ENCODE assay signal across 13 cellular contexts in the genomic region with DNA sequence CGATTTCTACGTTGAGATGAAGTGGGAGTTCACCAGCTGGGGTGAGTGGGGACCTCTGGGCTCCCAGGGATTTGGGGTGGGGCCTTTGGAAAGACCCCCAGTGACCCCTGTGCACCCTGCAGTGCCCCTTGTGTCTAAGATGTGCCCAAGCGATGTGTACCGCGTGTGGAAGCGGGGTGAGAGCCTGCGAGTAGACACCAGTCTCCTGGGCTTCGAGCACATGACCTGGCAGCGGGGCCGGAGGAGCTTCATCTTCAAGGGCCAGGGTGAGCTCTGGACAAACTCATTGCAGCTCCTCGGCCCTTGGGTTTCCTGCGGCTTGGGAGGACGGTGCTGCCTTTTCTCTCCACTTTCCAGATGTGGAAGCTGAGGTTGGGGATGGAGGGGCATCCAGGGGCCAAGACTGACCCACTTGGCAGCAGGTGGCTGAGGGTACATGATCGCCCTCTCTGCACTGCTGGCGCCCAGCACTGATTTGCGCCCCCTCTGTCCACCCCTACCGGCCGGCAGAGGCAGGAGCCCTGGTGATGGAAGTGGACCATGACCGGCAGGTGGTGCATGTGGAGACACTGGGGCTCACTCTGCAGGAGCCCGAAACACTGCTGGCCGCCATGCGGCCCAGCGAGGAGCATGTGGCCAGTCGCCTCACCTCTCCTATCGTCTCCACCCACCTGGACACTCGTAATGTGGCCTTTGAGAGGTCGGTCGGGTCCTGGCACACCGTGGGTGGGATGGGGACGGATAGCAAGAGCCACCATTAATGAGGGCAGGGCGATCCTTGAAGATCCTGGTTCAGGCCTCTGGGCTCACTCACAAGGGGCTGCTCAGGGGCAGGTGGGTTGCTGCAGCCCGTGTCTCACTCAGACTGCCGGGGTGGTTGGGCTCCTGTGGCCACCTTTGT. TPM values are rescaled to one million over a fixed set of nuclear protein-coding genes. Genes with fewer than 3 reads are reported as not detected.
DNase-seq lines count a peak whose midpoint lies in the region; ATAC-seq and TF ChIP-seq lines count a peak whose summit lies in the region.
"Had no signal": no experiment of that assay in that cellular context is flagged by ENCODE, and none has a peak within 500 bp of the region (broad histone marks: within the 10 kb centered on the region; RNA-seq: fewer than 3 reads in every experiment).

No MANE protein-coding gene starts in this region.

- peaks cover 47% of the 10 kb centered on the region for H3K36me3 ChIP-seq in adipocyte (ENCODE audit: control insufficient read depth, insufficient read depth, low read length, severe bottlenecking)
- peaks cover 63% of the 10 kb centered on the region for H3K36me3 ChIP-seq in lower lobe of right lung

- TF ChIP-seq CTCF in lower lobe of right lung (IDR thresholded peaks at IDR 0.05) (no peak), type B pancreatic cell (conservative IDR thresholded peaks at IDR 0.05) (no peak)

- H3K9me3 ChIP-seq in adipocyte (ENCODE audit: control insufficient read depth, low read length) = peaks cover 7% of the 10 kb centered on the region
- peaks cover 12% of the 10 kb centered on the region for H3K9me3 ChIP-seq in lower lobe of right lung

- H3K4me1 Mint-ChIP-seq in activated T-cell treated with anti-CD3 and anti-CD28 coated beads, Interleukin-2, amount 50 U/mL, for 24 hours (ENCODE audit: low read depth) = peaks cover 60% of the 10 kb centered on the region
- H3K4me1 Mint-ChIP-seq in activated T-cell treated with anti-CD3 and anti-CD28 coated beads, Interleukin-2, amount 50 U/mL, for 4 hours (ENCODE audit: low read depth) = peaks cover 54% of the 10 kb centered on the region
- H3K4me1 Mint-ChIP-seq in type B pancreatic cell (ENCODE audit: unreplicated experiment) = peaks cover 19% of the 10 kb centered on the region

- H3K4me1 ChIP-seq in adipocyte (ENCODE audit: control insufficient read depth, insufficient read depth, low read length) (peaks cover 35% of the 10 kb centered on the region), lower lobe of right lung (peaks cover 39% of the 10 kb centered on the region)

- H3K4me3 ChIP-seq in adipocyte (ENCODE audit: low read length) = no peak overlapping the region
- H3K4me3 ChIP-seq in lower lobe of right lung = no peak overlapping the region
- H3K4me3 ChIP-seq: A549 had no signal

- peak overlapping the region; percentile 20 for H3K9ac ChIP-seq in adipocyte (ENCODE audit: low read length)

- H3K27me3 ChIP-seq in adipocyte (replicated peaks; ENCODE audit: control insufficient read depth, insufficient read depth, low read length) = no peaks in the 10 kb centered on the region
- H3K27me3 ChIP-seq in lower lobe of right lung (ENCODE audit: low read depth) = no peaks in the 10 kb centered on the region

- ATAC-seq in activated T-cell treated with anti-CD3 and anti-CD28 coated beads, Interleukin-2, amount 50 U/mL, for 4 hours = no peak
- ATAC-seq in lower lobe of right lung = no peak
- ATAC-seq in HG03571 (IDR thresholded peaks at IDR 0.05; ENCODE audit: unreplicated experiment) = no peak
- no peak for ATAC-seq in GM18873 (IDR thresholded peaks at IDR 0.05; ENCODE audit: low FRiP score, unreplicated experiment)
- ATAC-seq: A549 had no signal

- no peak for DNase-seq in activated T-cell treated with anti-CD3 and anti-CD28 coated beads, Interleukin-2, amount 50 U/mL, for 24 hours
- no peak for DNase-seq in activated T-cell treated with anti-CD3 and anti-CD28 coated beads, Interleukin-2, amount 50 U/mL, for 4 hours
- DNase-seq in adipocyte (ENCODE audit: low read depth) = no peak
- peak; percentile 43 for DNase-seq in lower lobe of right lung
- DNase-seq in type B pancreatic cell (ENCODE audit: extremely low spot score, unreplicated experiment) = no peak
- DNase-seq in activated T-cell treated with anti-CD3 and anti-CD28 coated beads for 4 hours = no peak
- DNase-seq: activated naive CD4-positive, alpha-beta T cell treated with Interleukin-2 at 50 U/mL for 16 hours; cerebellar nuclear complex; NCI-H1092 treated with DMSO at 0.1 percent for 48 hours; NCI-H446 had no signal

- peak overlapping the region; percentile 60 for H3K27ac Mint-ChIP-seq in activated T-cell treated with anti-CD3 and anti-CD28 coated beads, Interleukin-2, amount 50 U/mL, for 24 hours
- H3K27ac Mint-ChIP-seq in type B pancreatic cell = peak overlapping the region; percentile 83

- H3K4me3 Mint-ChIP-seq in activated T-cell treated with anti-CD3 and anti-CD28 coated beads, Interleukin-2, amount 50 U/mL, for 24 hours = peak overlapping the region; percentile 31
- H3K4me3 Mint-ChIP-seq in activated T-cell treated with anti-CD3 and anti-CD28 coated beads, Interleukin-2, amount 50 U/mL, for 4 hours = no peak overlapping the region
- peak overlapping the region; percentile 14 for H3K4me3 Mint-ChIP-seq in type B pancreatic cell

- H3K27ac ChIP-seq in lower lobe of right lung = no peak overlapping the region
- H3K27ac ChIP-seq: A549 had no signal

- peaks cover 85% of the 10 kb centered on the region for H3K36me3 Mint-ChIP-seq in activated T-cell treated with anti-CD3 and anti-CD28 coated beads, Interleukin-2, amount 50 U/mL, for 24 hours (ENCODE audit: low read depth)
- peaks cover 24% of the 10 kb centered on the region for H3K36me3 Mint-ChIP-seq in activated T-cell treated with anti-CD3 and anti-CD28 coated beads, Interleukin-2, amount 50 U/mL, for 4 hours (ENCODE audit: insufficient read depth)
- H3K36me3 Mint-ChIP-seq in type B pancreatic cell = peaks cover 26% of the 10 kb centered on the region

- intact Hi-C loops in lower lobe of right lung (cut with DNase I) = no loop called here

- no peaks in the 10 kb centered on the region for H3K27me3 Mint-ChIP-seq in activated T-cell treated with anti-CD3 and anti-CD28 coated beads, Interleukin-2, amount 50 U/mL, for 24 hours
- H3K27me3 Mint-ChIP-seq in activated T-cell treated with anti-CD3 and anti-CD28 coated beads, Interleukin-2, amount 50 U/mL, for 4 hours (ENCODE audit: low read depth) = no peaks in the 10 kb centered on the region
- no peaks in the 10 kb centered on the region for H3K27me3 Mint-ChIP-seq in type B pancreatic cell

- peaks cover 9% of the 10 kb centered on the region for H3K9me3 Mint-ChIP-seq in activated T-cell treated with anti-CD3 and anti-CD28 coated beads, Interleukin-2, amount 50 U/mL, for 24 hours
- peaks cover 8% of the 10 kb centered on the region for H3K9me3 Mint-ChIP-seq in activated T-cell treated with anti-CD3 and anti-CD28 coated beads, Interleukin-2, amount 50 U/mL, for 4 hours
- no peaks in the 10 kb centered on the region for H3K9me3 Mint-ChIP-seq in type B pancreatic cell

RNA-seq across cellular contexts. Expression of a gene that starts 2.6 kb away (rescaled TPM):
- 10 to 100 TPM; 67.7 to 75.4 (median 69.8) TPM for total RNA-seq in activated T-cell treated with anti-CD3 and anti-CD28 coated beads, Interleukin-2, amount 50 U/mL, for 4 hours
- total RNA-seq in lower lobe of right lung (66.9 TPM), type B pancreatic cell (ENCODE audit: low replicate concordance) (70.5 and 80.9 TPM in 2 replicates)

RNA-seq across cellular contexts. Expression of a gene that starts 11.6 kb away (rescaled TPM):
- 1 to 10 TPM; 4.8 to 7.2 (median 6.6) TPM for total RNA-seq in activated T-cell treated with anti-CD3 and anti-CD28 coated beads, Interleukin-2, amount 50 U/mL, for 4 hours
- total RNA-seq in lower lobe of right lung = 37.7 TPM
- 32.0 and 40.9 TPM in 2 replicates for total RNA-seq in type B pancreatic cell (ENCODE audit: low replicate concordance)

RNA-seq across cellular contexts. Expression of a gene that starts 25.5 kb away (rescaled TPM):
- total RNA-seq in activated T-cell treated with anti-CD3 and anti-CD28 coated beads, Interleukin-2, amount 50 U/mL, for 4 hours = 100 to 1,000 TPM; 152 to 172 (median 171) TPM
- total RNA-seq in lower lobe of right lung = 101 TPM
- 53.1 and 62.2 TPM in 2 replicates for total RNA-seq in type B pancreatic cell (ENCODE audit: low replicate concordance)
